ENCODE assay signal across 13 cellular contexts in the genomic region with DNA sequence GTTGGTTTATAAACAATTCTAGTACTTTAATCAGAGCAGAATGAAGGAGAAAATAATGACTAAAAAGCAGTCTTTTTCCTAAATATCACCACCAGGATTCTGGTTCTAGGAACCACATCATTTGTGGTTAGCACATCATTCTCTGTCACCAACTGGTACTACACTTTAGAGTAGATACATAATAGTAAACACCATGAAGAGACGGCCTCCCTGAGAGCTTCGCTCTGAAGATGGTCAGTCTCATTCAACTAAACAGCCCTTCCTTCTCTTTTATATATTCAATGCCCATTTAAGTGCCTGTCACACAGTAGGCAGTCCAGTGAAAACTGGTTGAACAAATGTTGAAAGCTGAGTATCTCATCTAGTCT. TPM values are rescaled to one million over a fixed set of nuclear protein-coding genes. Genes with fewer than 3 reads are reported as not detected.
DNase-seq lines count a peak whose midpoint lies in the region; ATAC-seq and TF ChIP-seq lines count a peak whose summit lies in the region.
"Had no signal": no experiment of that assay in that cellular context is flagged by ENCODE, and none has a peak within 500 bp of the region (broad histone marks: within the 10 kb centered on the region; RNA-seq: fewer than 3 reads in every experiment).

No MANE protein-coding gene starts in this region.

- H3K27me3 Mint-ChIP-seq in activated CD8-positive, alpha-beta T cell treated with anti-CD3 and anti-CD28 coated beads, Interleukin-2, amount 10 ng/mL, durations not matched to agents 7 days and 5 days (ENCODE audit: low read depth), result no peaks in the 10 kb centered on the region
- H3K27me3 Mint-ChIP-seq in immature natural killer cell (ENCODE audit: low read depth in 3 of 3), result peaks cover 0 to 10% (median 0%) of the 10 kb centered on the region in 3 donors

- CTCF ChIA-PET in activated CD8-positive, alpha-beta T cell treated with anti-CD3 and anti-CD28 coated beads, Interleukin-2, amount 10 ng/mL, durations not matched to agents 7 days and 5 days (lab: Charles Lee), result interaction anchor here (0.9 to 1.4 kb wide), 4 partner anchors 9 to 300 kb away, joined by 3 to 6 read pairs (median 4); no protein-coding TSS in a partner anchor

- H3K4me1 Mint-ChIP-seq in activated CD8-positive, alpha-beta T cell treated with anti-CD3 and anti-CD28 coated beads, Interleukin-2, amount 10 ng/mL, durations not matched to agents 7 days and 5 days (ENCODE audit: low read depth), result peaks cover 52% of the 10 kb centered on the region
- H3K4me1 Mint-ChIP-seq in immature natural killer cell, result peaks cover 51 to 79% of the 10 kb centered on the region in 2 donors

- DNase-seq in ELR (ENCODE audit: low read depth) (peak; percentile 25), immature natural killer cell (no peak), NCI-H446 treated with DMSO at 0.1 percent for 48 hours (lab: John Stamatoyannopoulos, UW) (no peak), GM13977 (ENCODE audit: low spot score) (no peak), AG08395 (ENCODE audit: low spot score) (no peak)
- DNase-seq in activated CD8-positive, alpha-beta T cell treated with anti-CD3 and anti-CD28 coated beads, Interleukin-2, amount 10 ng/mL, durations not matched to agents 7 days and 5 days, result no peak
- no peak for DNase-seq in stimulated activated naive CD4-positive, alpha-beta T cell (lab: John Stamatoyannopoulos, UW)
- DNase-seq: amygdala; NCI-H1092; right cardiac atrium; stimulated activated CD4-positive, alpha-beta T cell treated with anti-CD3 and anti-CD28 coated beads, Interleukin-4, amount 100 ng/mL, for 24 hours had no signal

- peak overlapping the region; percentile 37 for H3K27ac Mint-ChIP-seq in activated CD8-positive, alpha-beta T cell treated with anti-CD3 and anti-CD28 coated beads, Interleukin-2, amount 10 ng/mL, durations not matched to agents 7 days and 5 days
- H3K27ac Mint-ChIP-seq in immature natural killer cell, result peak overlapping the region; percentile 68 to 93 (median 88)

- peak overlapping the region; percentile 50 for H3K27ac ChIP-seq in 22Rv1
- H3K27ac ChIP-seq: BLaER1 had no signal

- no peak overlapping the region for H3K4me3 Mint-ChIP-seq in activated CD8-positive, alpha-beta T cell treated with anti-CD3 and anti-CD28 coated beads, Interleukin-2, amount 10 ng/mL, durations not matched to agents 7 days and 5 days
- peak overlapping the region in 2 of 5 donors; percentile 0 to 9 for H3K4me3 Mint-ChIP-seq in immature natural killer cell

- no peak for ATAC-seq in activated CD8-positive, alpha-beta T cell treated with anti-CD3 and anti-CD28 coated beads, Interleukin-2, amount 10 ng/mL, durations not matched to agents 7 days and 5 days
- ATAC-seq: right cardiac atrium had no signal

- TF ChIP-seq CTCF in 22Rv1 (IDR thresholded peaks at IDR 0.05) (no peak), GM13977 (IDR thresholded peaks at IDR 0.05; ENCODE audit: extremely low read depth, insufficient read depth, missing control alignments) (no peak)

- peaks cover 81% of the 10 kb centered on the region for H3K36me3 Mint-ChIP-seq in activated CD8-positive, alpha-beta T cell treated with anti-CD3 and anti-CD28 coated beads, Interleukin-2, amount 10 ng/mL, durations not matched to agents 7 days and 5 days (ENCODE audit: low read depth)
- H3K36me3 Mint-ChIP-seq in immature natural killer cell, result peaks cover 44 to 70% (median 44%) of the 10 kb centered on the region in 3 donors

- no peaks in the 10 kb centered on the region for H3K9me3 Mint-ChIP-seq in activated CD8-positive, alpha-beta T cell treated with anti-CD3 and anti-CD28 coated beads, Interleukin-2, amount 10 ng/mL, durations not matched to agents 7 days and 5 days (ENCODE audit: insufficient read depth)
- no peaks in the 10 kb centered on the region for H3K9me3 Mint-ChIP-seq in immature natural killer cell

- in situ Hi-C loops in GM13977 (cut with MboI; ENCODE audit: low pct_unique_long_range_greater_than_20kb, low sequenced_read_pairs, unreplicated experiment), result loop anchor here (25.0 kb wide), 1 partner anchor 301 kb away; no protein-coding TSS in a partner anchor

- POLR2A ChIA-PET in activated CD8-positive, alpha-beta T cell treated with anti-CD3 and anti-CD28 coated beads, Interleukin-2, amount 10 ng/mL, durations not matched to agents 7 days and 5 days (lab: Charles Lee), result interaction anchor here (0.6 to 1.6 kb wide), 3 partner anchors 22 to 147 kb away, joined by 3 to 4 read pairs (median 3); a partner anchor contains a TSS

RNA-seq across cellular contexts. Expression of a gene that starts 10.9 kb away (rescaled TPM):
- total RNA-seq in activated CD8-positive, alpha-beta T cell treated with anti-CD3 and anti-CD28 coated beads, Interleukin-2, amount 10 ng/mL, durations not matched to agents 7 days and 5 days, result 100 to 1,000 TPM; 194 to 200 TPM
- polyA plus RNA-seq in immature natural killer cell, result 100 to 1,000 TPM in 1 of 3 donors, 10 to 100 TPM in 2; 52.6 to 116 (median 92.7) TPM
